13 cellular contexts compared by ENCODE assay signal in genomic region chr10:126252884-126253612, GRCh38.
DNase-seq lines count a peak whose midpoint lies in the region; ATAC-seq, FAIRE-seq and TF ChIP-seq lines count a peak whose summit lies in the region.
"Had no signal": no experiment of that assay in that cellular context is flagged by ENCODE, and none has a peak within 500 bp of the region (broad histone marks: within the 10 kb centered on the region; RNA-seq: fewer than 3 reads in every experiment).

No MANE protein-coding gene starts in this region.

- peak overlapping the region; percentile 67 for H3K27ac ChIP-seq in keratinocyte (ENCODE audit: control insufficient read depth, insufficient read depth, low read length)
- H3K27ac ChIP-seq: VCaP had no signal

- dilution Hi-C loops in keratinocyte (cut with MboI; ENCODE audit: extremely low pct_ligation_motif_present, low sequenced_read_pairs): no loop called here

- DNase-seq in Right ventricle myocardium inferior (ENCODE audit: missing footprints): no peak
- no peak for DNase-seq in cardiac septum (ENCODE audit: low spot score)
- DNase-seq in brain pericyte (ENCODE audit: low read depth, low spot score): peak; percentile 84
- peak; percentile 81 for DNase-seq in keratinocyte (ENCODE audit: low read depth, low spot score)
- no peak for DNase-seq in HuH-7.5 (ENCODE audit: low spot score)
- DNase-seq in left colon: no peak
- DNase-seq in C1 segment of cervical spinal cord (lab: John Stamatoyannopoulos, UW): no peak
- DNase-seq: NCI-H510A treated with DMSO at 0.1 percent for 48 hours, occipital lobe had no signal

- peaks cover 3% of the 10 kb centered on the region for H3K9me3 ChIP-seq in keratinocyte (ENCODE audit: control insufficient read depth, low read depth, low read length)

- intact Hi-C loops in Right ventricle myocardium inferior (cut with DNase I) (no loop called here), cardiac septum (cut with DNase I) (no loop called here), left colon (cut with DNase I, micrococcal nuclease) (no loop called here)

- H3K4me2 ChIP-seq in keratinocyte (ENCODE audit: control insufficient read depth, extremely low read depth, insufficient read depth, low read depth, low read length): peak overlapping the region; percentile 72

- no peaks in the 10 kb centered on the region for H3K36me3 ChIP-seq in keratinocyte (ENCODE audit: control insufficient read depth in 2 of 2, extremely low read depth in 1 of 2, insufficient read depth in 2 of 2, low read length in 2 of 2)

- FAIRE-seq in keratinocyte (lab: Jason Lieb, UNC): peak; percentile 79
- FAIRE-seq: A204.1, GM12891 had no signal

- peak overlapping the region in 1 of 3 experiments; percentile 27 for H3K4me3 ChIP-seq in keratinocyte (ENCODE audit: control insufficient read depth in 2 of 3, extremely low read depth in 1 of 3, insufficient read depth in 2 of 3, low read depth in 1 of 3, low read length in 3 of 3)

- no peaks in the 10 kb centered on the region for H4K20me1 ChIP-seq in keratinocyte (ENCODE audit: control insufficient read depth, extremely low read depth, insufficient read depth, low read length)

- peaks cover 19% of the 10 kb centered on the region for H3K4me1 ChIP-seq in keratinocyte (ENCODE audit: control insufficient read depth, extremely low read depth, insufficient read depth, low read length)

- TF ChIP-seq CTCF in keratinocyte (optimal IDR thresholded peaks at IDR 0.05 in 1 of 3, IDR thresholded peaks at IDR 0.05 in 1 of 3, conservative IDR thresholded peaks at IDR 0.05 in 1 of 3; ENCODE audit: extremely low read depth in 1 of 3, insufficient read depth in 2 of 3, low read length in 3 of 3): no peak

- H3K27me3 ChIP-seq in keratinocyte (ENCODE audit: control insufficient read depth, extremely low read depth, insufficient read depth, low read length): no peaks in the 10 kb centered on the region

- H2AFZ ChIP-seq in keratinocyte (ENCODE audit: control insufficient read depth, low read length): peak overlapping the region; percentile 26

- H3K9ac ChIP-seq in keratinocyte (ENCODE audit: control insufficient read depth, extremely low read depth, insufficient read depth, low read length): peak overlapping the region; percentile 59

- no peaks in the 10 kb centered on the region for H3K79me2 ChIP-seq in keratinocyte (ENCODE audit: control insufficient read depth, insufficient read depth, low read length)

- peaks cover 2% of the 10 kb centered on the region for H3K9me1 ChIP-seq in keratinocyte (ENCODE audit: control insufficient read depth, extremely low read depth, insufficient read depth, low read length)

- ATAC-seq in Right ventricle myocardium inferior (peak; percentile 85), HG02623 (IDR thresholded peaks at IDR 0.05; ENCODE audit: unreplicated experiment) (no peak), left colon (no peak)

Comparison
In these comparisons a context has a peak if more than half of its experiments do, and no peak if none do; other contexts are left out.
1. DNase-seq: peak in brain pericyte (single experiment) and keratinocyte (single experiment); none in Right ventricle myocardium inferior (single experiment), cardiac septum (single experiment), HuH-7.5 (single experiment), left colon (0 of 2) and C1 segment of cervical spinal cord (0 of 14).